ENCODE assay signal across 27 cellular contexts in the genomic region with DNA sequence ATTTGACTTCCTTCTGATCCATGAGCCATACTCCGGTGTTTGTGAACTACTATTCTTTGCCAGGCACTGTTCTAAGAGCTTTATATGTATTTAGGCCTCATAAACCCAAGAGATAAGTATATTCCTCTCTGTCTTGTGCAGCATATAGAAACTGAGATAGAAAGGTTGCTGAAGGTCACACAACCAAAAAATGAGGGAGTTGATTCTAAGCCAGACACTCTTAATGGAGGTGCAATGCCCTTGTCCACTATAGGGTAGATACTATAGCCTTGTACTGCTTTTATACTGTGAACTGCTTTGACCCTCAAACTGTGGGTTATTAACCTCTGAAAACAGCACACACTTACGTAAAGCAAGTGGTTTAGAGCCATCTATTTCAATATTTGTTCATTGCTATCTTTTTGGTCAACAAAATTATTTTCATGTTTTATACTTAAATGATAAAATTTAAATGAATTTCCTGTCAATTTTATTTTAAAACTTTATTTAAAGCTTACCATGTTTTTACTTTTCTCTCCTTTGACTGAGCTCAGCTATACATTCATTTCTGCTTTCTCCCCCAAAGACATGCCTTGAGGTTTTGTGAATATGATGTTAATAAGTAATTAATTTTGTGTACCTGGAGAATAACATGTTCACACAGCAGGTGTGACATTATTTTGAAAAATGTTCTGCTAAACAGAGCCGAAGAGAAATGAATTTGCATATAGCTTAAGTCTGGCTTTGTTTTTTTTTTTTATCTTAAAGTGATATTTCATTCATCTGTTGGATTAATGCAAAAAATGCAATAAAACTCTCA.
"Had no signal": no experiment of that assay in that cellular context is flagged by ENCODE, and none has a peak within 500 bp of the region (broad histone marks: within the 10 kb centered on the region; RNA-seq: fewer than 3 reads in every experiment).

No MANE protein-coding gene starts in this region.

- H3K36me3 Mint-ChIP-seq: activated CD4-positive, alpha-beta memory T cell treated with anti-CD3 and anti-CD28 coated beads for 36 hours; activated naive CD8-positive, alpha-beta T cell treated with anti-CD3 and anti-CD28 coated beads, Interleukin-2, amount 10 ng/mL, durations not matched to agents 7 days and 5 days; natural killer cell; type B pancreatic cell had no signal

- H3K27me3 Mint-ChIP-seq: activated CD4-positive, alpha-beta memory T cell treated with anti-CD3 and anti-CD28 coated beads for 36 hours; activated naive CD8-positive, alpha-beta T cell treated with anti-CD3 and anti-CD28 coated beads, Interleukin-2, amount 10 ng/mL, durations not matched to agents 7 days and 5 days; central memory CD8-positive, alpha-beta T cell; type B pancreatic cell had no signal

- H3K4me1 Mint-ChIP-seq: activated naive CD8-positive, alpha-beta T cell treated with anti-CD3 and anti-CD28 coated beads, Interleukin-2, amount 10 ng/mL, durations not matched to agents 7 days and 5 days; central memory CD8-positive, alpha-beta T cell; natural killer cell had no signal

- FAIRE-seq: colon, endothelial cell of umbilical vein, islet of Langerhans had no signal

- H3K27ac Mint-ChIP-seq: activated CD4-positive, alpha-beta memory T cell treated with anti-CD3 and anti-CD28 coated beads for 36 hours; activated naive CD8-positive, alpha-beta T cell treated with anti-CD3 and anti-CD28 coated beads, Interleukin-2, amount 10 ng/mL, durations not matched to agents 7 days and 5 days; natural killer cell; type B pancreatic cell had no signal

- H3K4me3 ChIP-seq: breast epithelium, esophagus muscularis mucosa, ovary, prostate gland, right atrium auricular region, spleen, thoracic aorta, vagina had no signal

- H3K9me3 Mint-ChIP-seq: activated CD4-positive, alpha-beta memory T cell treated with anti-CD3 and anti-CD28 coated beads for 36 hours; activated naive CD8-positive, alpha-beta T cell treated with anti-CD3 and anti-CD28 coated beads, Interleukin-2, amount 10 ng/mL, durations not matched to agents 7 days and 5 days; type B pancreatic cell had no signal

- H3K9me3 ChIP-seq: breast epithelium, esophagus muscularis mucosa, neutrophil, ovary, prostate gland, right atrium auricular region, spleen, thoracic aorta, vagina had no signal

- ATAC-seq: left ventricle myocardium superior, natural killer cell had no signal

- H3K27me3 ChIP-seq: breast epithelium, esophagus muscularis mucosa, neutrophil, ovary, right atrium auricular region, spleen, vagina had no signal

- H3K36me3 ChIP-seq: breast epithelium, esophagus muscularis mucosa, neutrophil, ovary, prostate gland, right atrium auricular region, spleen, thoracic aorta, vagina had no signal

- H3K27ac ChIP-seq: breast epithelium, esophagus muscularis mucosa, neutrophil, ovary, prostate gland, right atrium auricular region, spleen, thoracic aorta, vagina had no signal

- DNase-seq: activated CD4-positive, alpha-beta memory T cell treated with anti-CD3 and anti-CD28 coated beads for 36 hours; activated CD4-positive, alpha-beta T cell treated with anti-CD3 and anti-CD28 coated beads for 48 hours; activated naive CD4-positive, alpha-beta T cell treated with Interleukin-2 at 50 U/mL for 16 hours; activated naive CD8-positive, alpha-beta T cell treated with anti-CD3 and anti-CD28 coated beads, Interleukin-2, amount 10 ng/mL, durations not matched to agents 7 days and 5 days; activated T-cell treated with anti-CD3 and anti-CD28 coated beads, Interleukin-2, amount 50 U/mL, for 48 hours; amniotic stem cell; effector memory CD4-positive, alpha-beta T cell; hypothalamus; left ventricle myocardium superior; midbrain; natural killer cell; ovary; spleen; stimulated activated CD4-positive, alpha-beta T cell treated with anti-CD3 and anti-CD28 coated beads, Interleukin-4, amount 100 ng/mL, for 1 hour; stimulated activated naive CD4-positive, alpha-beta T cell treated with Interleukin-2 at 50 U/mL for 16 hours had no signal

- H3K4me3 Mint-ChIP-seq: activated CD4-positive, alpha-beta memory T cell treated with anti-CD3 and anti-CD28 coated beads for 36 hours; activated naive CD8-positive, alpha-beta T cell treated with anti-CD3 and anti-CD28 coated beads, Interleukin-2, amount 10 ng/mL, durations not matched to agents 7 days and 5 days; central memory CD8-positive, alpha-beta T cell; natural killer cell; type B pancreatic cell had no signal

- H3K4me1 ChIP-seq: breast epithelium, esophagus muscularis mucosa, prostate gland, right atrium auricular region, spleen, vagina had no signal
